1 cellular context compared by ENCODE assay signal in the genomic region with DNA sequence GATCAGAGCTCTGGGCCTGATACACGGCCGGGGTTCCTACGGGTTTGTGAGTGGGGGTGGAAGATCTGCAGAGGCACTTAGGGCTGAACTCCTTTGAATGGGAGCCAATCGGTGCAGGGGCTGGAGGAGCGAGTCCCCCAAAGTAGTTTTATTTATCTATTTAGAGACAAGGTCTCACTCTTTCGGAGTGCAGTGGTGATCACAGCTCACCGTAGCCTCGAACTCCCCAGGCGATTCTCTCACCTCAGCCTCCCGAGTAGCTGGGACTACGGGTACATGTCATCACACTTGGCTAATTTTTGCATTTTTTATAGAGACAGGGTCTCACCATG.
TF ChIP-seq lines count a peak whose summit lies in the region.

No MANE protein-coding gene starts in this region.

TF ChIP-seq in K562, 482 proteins besides CTCF, POLR2A, EP300 and RAD21:
- TF ChIP-seq, protein P1, sequence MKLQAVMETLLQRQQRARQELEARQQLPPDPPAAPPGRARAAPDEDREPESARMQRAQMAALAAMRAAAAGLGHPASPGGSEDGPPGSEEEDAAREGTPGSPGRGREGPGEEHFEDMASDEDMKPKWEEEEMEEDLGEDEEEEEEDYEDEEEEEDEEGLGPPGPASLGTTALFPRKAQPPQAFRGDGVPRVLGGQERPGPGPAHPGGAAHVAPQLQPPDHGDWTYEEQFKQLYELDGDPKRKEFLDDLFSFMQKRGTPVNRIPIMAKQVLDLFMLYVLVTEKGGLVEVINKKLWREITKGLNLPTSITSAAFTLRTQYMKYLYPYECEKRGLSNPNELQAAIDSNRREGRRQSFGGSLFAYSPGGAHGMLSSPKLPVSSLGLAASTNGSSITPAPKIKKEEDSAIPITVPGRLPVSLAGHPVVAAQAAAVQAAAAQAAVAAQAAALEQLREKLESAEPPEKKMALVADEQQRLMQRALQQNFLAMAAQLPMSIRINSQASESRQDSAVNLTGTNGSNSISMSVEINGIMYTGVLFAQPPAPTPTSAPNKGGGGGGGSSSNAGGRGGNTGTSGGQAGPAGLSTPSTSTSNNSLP (IDR thresholded peaks at IDR 0.05; ENCODE audit: borderline replicate concordance, low read depth, low read length) = no peak
- TF ChIP-seq ZNF277 (CRISPR knock-in tag; IDR thresholded peaks at IDR 0.05; ENCODE audit: borderline replicate concordance) = no peak
- no peak for TF ChIP-seq MYC (IDR thresholded peaks at IDR 0.05; ENCODE audit: low read depth, low read length)
- TF ChIP-seq MYC (CRISPR knock-in tag; IDR thresholded peaks at IDR 0.05; ENCODE audit: borderline replicate concordance, low read depth) = no peak
- TF ChIP-seq, protein P2, sequence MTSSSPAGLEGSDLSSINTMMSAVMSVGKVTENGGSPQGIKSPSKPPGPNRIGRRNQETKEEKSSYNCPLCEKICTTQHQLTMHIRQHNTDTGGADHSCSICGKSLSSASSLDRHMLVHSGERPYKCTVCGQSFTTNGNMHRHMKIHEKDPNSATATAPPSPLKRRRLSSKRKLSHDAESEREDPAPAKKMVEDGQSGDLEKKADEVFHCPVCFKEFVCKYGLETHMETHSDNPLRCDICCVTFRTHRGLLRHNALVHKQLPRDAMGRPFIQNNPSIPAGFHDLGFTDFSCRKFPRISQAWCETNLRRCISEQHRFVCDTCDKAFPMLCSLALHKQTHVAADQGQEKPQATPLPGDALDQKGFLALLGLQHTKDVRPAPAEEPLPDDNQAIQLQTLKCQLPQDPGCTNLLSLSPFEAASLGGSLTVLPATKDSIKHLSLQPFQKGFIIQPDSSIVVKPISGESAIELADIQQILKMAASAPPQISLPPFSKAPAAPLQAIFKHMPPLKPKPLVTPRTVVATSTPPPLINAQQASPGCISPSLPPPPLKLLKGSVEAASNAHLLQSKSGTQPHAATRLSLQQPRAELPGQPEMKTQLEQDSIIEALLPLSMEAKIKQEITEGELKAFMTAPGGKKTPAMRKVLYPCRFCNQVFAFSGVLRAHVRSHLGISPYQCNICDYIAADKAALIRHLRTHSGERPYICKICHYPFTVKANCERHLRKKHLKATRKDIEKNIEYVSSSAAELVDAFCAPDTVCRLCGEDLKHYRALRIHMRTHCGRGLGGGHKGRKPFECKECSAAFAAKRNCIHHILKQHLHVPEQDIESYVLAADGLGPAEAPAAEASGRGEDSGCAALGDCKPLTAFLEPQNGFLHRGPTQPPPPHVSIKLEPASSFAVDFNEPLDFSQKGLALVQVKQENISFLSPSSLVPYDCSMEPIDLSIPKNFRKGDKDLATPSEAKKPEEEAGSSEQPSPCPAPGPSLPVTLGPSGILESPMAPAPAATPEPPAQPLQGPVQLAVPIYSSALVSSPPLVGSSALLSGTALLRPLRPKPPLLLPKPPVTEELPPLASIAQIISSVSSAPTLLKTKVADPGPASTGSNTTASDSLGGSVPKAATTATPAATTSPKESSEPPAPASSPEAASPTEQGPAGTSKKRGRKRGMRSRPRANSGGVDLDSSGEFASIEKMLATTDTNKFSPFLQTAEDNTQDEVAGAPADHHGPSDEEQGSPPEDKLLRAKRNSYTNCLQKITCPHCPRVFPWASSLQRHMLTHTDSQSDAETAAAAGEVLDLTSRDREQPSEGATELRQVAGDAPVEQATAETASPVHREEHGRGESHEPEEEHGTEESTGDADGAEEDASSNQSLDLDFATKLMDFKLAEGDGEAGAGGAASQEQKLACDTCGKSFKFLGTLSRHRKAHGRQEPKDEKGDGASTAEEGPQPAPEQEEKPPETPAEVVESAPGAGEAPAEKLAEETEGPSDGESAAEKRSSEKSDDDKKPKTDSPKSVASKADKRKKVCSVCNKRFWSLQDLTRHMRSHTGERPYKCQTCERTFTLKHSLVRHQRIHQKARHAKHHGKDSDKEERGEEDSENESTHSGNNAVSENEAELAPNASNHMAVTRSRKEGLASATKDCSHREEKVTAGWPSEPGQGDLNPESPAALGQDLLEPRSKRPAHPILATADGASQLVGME (CRISPR knock-in tag; IDR thresholded peaks at IDR 0.05) = no peak
- TF ChIP-seq COPS2 (conservative IDR thresholded peaks at IDR 0.05) = no peak
- TF ChIP-seq CBFA2T2 (conservative IDR thresholded peaks at IDR 0.05) = no peak
- no peak for TF ChIP-seq L3MBTL2 (IDR thresholded peaks at IDR 0.05)
TF ChIP-seq in K562: peak in this region for 0.
